ENCODE assay signal across 11 cellular contexts in genomic region chr5:134131578-134132350, GRCh38. TPM values are rescaled to one million over a fixed set of nuclear protein-coding genes. Genes with fewer than 3 reads are reported as not detected.
DNase-seq lines count a peak whose midpoint lies in the region; ATAC-seq and TF ChIP-seq lines count a peak whose summit lies in the region.
"Had no signal": no experiment of that assay in that cellular context is flagged by ENCODE, and none has a peak within 500 bp of the region (broad histone marks: within the 10 kb centered on the region; RNA-seq: fewer than 3 reads in every experiment).

No MANE protein-coding gene starts in this region.

- DNase-seq in BE2C (peak; percentile 2), naive B cell (no peak), GM20000 (ENCODE audit: low spot score) (no peak), HuH-7.5 (ENCODE audit: low spot score) (no peak), HFFc6 (no peak)
- DNase-seq in CD4-positive, alpha-beta memory T cell = peak in 1 of 5 donors; percentile 44
- no peak for DNase-seq in activated T-helper 1 cell treated with anti-CD3 and anti-CD28 coated beads, Interleukin-12 subunit alpha, Interleukin-12 subunit beta, Interleukin-2, Interleukin-4 antibody, amounts not matched to agents 30 ng/mL and 10 ng/mL and 1 ng/mL, durations not matched to agents 14 hours and 24 hours and 36 hours (ENCODE audit: low spot score)
- DNase-seq: caudate nucleus, MM.1S, SHP77 had no signal

- H3K36me3 ChIP-seq in BE2C = peaks cover 28% of the 10 kb centered on the region
- H3K36me3 ChIP-seq in CD4-positive, alpha-beta memory T cell (ENCODE audit: insufficient read depth, low read length) = peaks cover 85% of the 10 kb centered on the region

- no peaks in the 10 kb centered on the region for H3K27me3 Mint-ChIP-seq in CD4-positive, alpha-beta memory T cell
- peaks cover 15% of the 10 kb centered on the region for H3K27me3 Mint-ChIP-seq in activated T-helper 1 cell treated with anti-CD3 and anti-CD28 coated beads, Interleukin-12 subunit alpha, Interleukin-12 subunit beta, Interleukin-2, Interleukin-4 antibody, amounts not matched to agents 30 ng/mL and 10 ng/mL and 1 ng/mL, durations not matched to agents 14 hours and 24 hours and 36 hours (ENCODE audit: insufficient read depth)
- H3K27me3 Mint-ChIP-seq in naive B cell = no peaks in the 10 kb centered on the region
- peaks cover 2% of the 10 kb centered on the region; the same call in 1 of the 2 replicates for H3K27me3 Mint-ChIP-seq in HFFc6 (ENCODE audit: insufficient read depth)

- H3K27ac Mint-ChIP-seq in CD4-positive, alpha-beta memory T cell = peak overlapping the region; percentile 95 to 99 (median 98)
- H3K27ac Mint-ChIP-seq in activated T-helper 1 cell treated with anti-CD3 and anti-CD28 coated beads, Interleukin-12 subunit alpha, Interleukin-12 subunit beta, Interleukin-2, Interleukin-4 antibody, amounts not matched to agents 30 ng/mL and 10 ng/mL and 1 ng/mL, durations not matched to agents 14 hours and 24 hours and 36 hours = peak overlapping the region; percentile 86
- H3K27ac Mint-ChIP-seq in naive B cell (peak overlapping the region; percentile 42 to 98 (median 96)), HFFc6 (no peak overlapping the region)

- peaks cover 5% of the 10 kb centered on the region; the same call in 1 of the 2 replicates for H3K4me1 ChIP-seq in BE2C
- peaks cover 100% of the 10 kb centered on the region for H3K4me1 ChIP-seq in CD4-positive, alpha-beta memory T cell (ENCODE audit: insufficient read depth, low read length)

- no peaks in the 10 kb centered on the region for H3K9me3 Mint-ChIP-seq in CD4-positive, alpha-beta memory T cell
- no peaks in the 10 kb centered on the region for H3K9me3 Mint-ChIP-seq in activated T-helper 1 cell treated with anti-CD3 and anti-CD28 coated beads, Interleukin-12 subunit alpha, Interleukin-12 subunit beta, Interleukin-2, Interleukin-4 antibody, amounts not matched to agents 30 ng/mL and 10 ng/mL and 1 ng/mL, durations not matched to agents 14 hours and 24 hours and 36 hours
- H3K9me3 Mint-ChIP-seq in naive B cell (no peaks in the 10 kb centered on the region), HFFc6 (no peaks in the 10 kb centered on the region)

- no peak for TF ChIP-seq CTCF in BE2C (IDR thresholded peaks at IDR 0.05; ENCODE audit: low read depth, low read length)
- TF ChIP-seq CTCF in GM20000 (IDR thresholded peaks at IDR 0.05; ENCODE audit: extremely low read depth, missing control alignments) = no peak
- no peak for TF ChIP-seq CTCF in HFFc6 (IDR thresholded peaks at IDR 0.05)

- no peaks in the 10 kb centered on the region for H3K27me3 ChIP-seq in BE2C
- H3K27me3 ChIP-seq in CD4-positive, alpha-beta memory T cell (ENCODE audit: insufficient read depth, low read length) = no peaks in the 10 kb centered on the region

- H3K36me3 Mint-ChIP-seq in CD4-positive, alpha-beta memory T cell = peaks cover 69 to 83% of the 10 kb centered on the region in 2 donors
- peaks cover 39% of the 10 kb centered on the region for H3K36me3 Mint-ChIP-seq in activated T-helper 1 cell treated with anti-CD3 and anti-CD28 coated beads, Interleukin-12 subunit alpha, Interleukin-12 subunit beta, Interleukin-2, Interleukin-4 antibody, amounts not matched to agents 30 ng/mL and 10 ng/mL and 1 ng/mL, durations not matched to agents 14 hours and 24 hours and 36 hours (ENCODE audit: low read depth)
- H3K36me3 Mint-ChIP-seq in naive B cell (peaks cover 3 to 13% of the 10 kb centered on the region in 2 donors), HFFc6 (ENCODE audit: low read depth) (peaks cover 10% of the 10 kb centered on the region)

- H3K9me3 ChIP-seq in BE2C = no peaks in the 10 kb centered on the region
- no peaks in the 10 kb centered on the region for H3K9me3 ChIP-seq in CD4-positive, alpha-beta memory T cell (ENCODE audit: control insufficient read depth in 1 of 2, low read length in 2 of 2)

- H3K27ac ChIP-seq in CD4-positive, alpha-beta memory T cell (ENCODE audit: low read depth, low read length) = peak overlapping the region; percentile 97

- POLR2A ChIA-PET in CD4-positive, alpha-beta memory T cell (lab: Charles Lee; ENCODE audit: partially characterized antibody) = interaction anchor here (0.6 to 23.7 kb wide), 6 partner anchors 34 to 127 kb away, joined by 3 to 313 read pairs (median 4); partner anchors contain the start of gene VDAC1

- intact Hi-C loops in CD4-positive, alpha-beta memory T cell (cut with micrococcal nuclease) = loop anchor here (1.0 kb wide), 4 partner anchors 9 to 16 kb away; no protein-coding TSS in a partner anchor
- intact Hi-C loops in activated T-helper 1 cell treated with anti-CD3 and anti-CD28 coated beads, Interleukin-12 subunit alpha, Interleukin-12 subunit beta, Interleukin-2, Interleukin-4 antibody, amounts not matched to agents 30 ng/mL and 10 ng/mL and 1 ng/mL, durations not matched to agents 14 hours and 24 hours and 36 hours (cut with micrococcal nuclease) = loop anchor here (1.0 to 2.0 kb wide), 6 partner anchors 9 to 63 kb away; no protein-coding TSS in a partner anchor

- CTCF ChIA-PET in CD4-positive, alpha-beta memory T cell (lab: Charles Lee; ENCODE audit: partially characterized antibody) = interaction anchor here (0.6 to 25.4 kb wide), 4 partner anchors 58 to 94 kb away, joined by 3 to 603 read pairs (median 59); no protein-coding TSS in a partner anchor

- peaks cover 65 to 100% (median 86%) of the 10 kb centered on the region in 4 donors for H3K4me1 Mint-ChIP-seq in CD4-positive, alpha-beta memory T cell
- peaks cover 88% of the 10 kb centered on the region for H3K4me1 Mint-ChIP-seq in activated T-helper 1 cell treated with anti-CD3 and anti-CD28 coated beads, Interleukin-12 subunit alpha, Interleukin-12 subunit beta, Interleukin-2, Interleukin-4 antibody, amounts not matched to agents 30 ng/mL and 10 ng/mL and 1 ng/mL, durations not matched to agents 14 hours and 24 hours and 36 hours (ENCODE audit: low read depth)
- peaks cover 32 to 41% (median 33%) of the 10 kb centered on the region in 3 donors for H3K4me1 Mint-ChIP-seq in naive B cell
- 0 out of 2 replicates have a peak, but pooled peaks cover 5% of the 10 kb centered on the region for H3K4me1 Mint-ChIP-seq in HFFc6 (ENCODE audit: low read depth)

- ATAC-seq in naive B cell (ENCODE audit: low read depth in 2 of 2) (no peak), GM21360 (IDR thresholded peaks at IDR 0.05; ENCODE audit: unreplicated experiment) (no peak)

- no peak overlapping the region for H3K4me3 ChIP-seq in BE2C (ENCODE audit: low read depth, low read length)
- H3K4me3 ChIP-seq in CD4-positive, alpha-beta memory T cell (ENCODE audit: low read length in 2 of 2) = peak overlapping the region; percentile 54 to 68

- H3K4me3 Mint-ChIP-seq in CD4-positive, alpha-beta memory T cell = peak overlapping the region; percentile 86 to 99 (median 96)
- H3K4me3 Mint-ChIP-seq in activated T-helper 1 cell treated with anti-CD3 and anti-CD28 coated beads, Interleukin-12 subunit alpha, Interleukin-12 subunit beta, Interleukin-2, Interleukin-4 antibody, amounts not matched to agents 30 ng/mL and 10 ng/mL and 1 ng/mL, durations not matched to agents 14 hours and 24 hours and 36 hours = peak overlapping the region; percentile 64
- H3K4me3 Mint-ChIP-seq in naive B cell (peak overlapping the region in 4 of 8 donors; percentile 32 to 71 (median 54)), HFFc6 (no peak overlapping the region)

RNA-seq across cellular contexts. Expression of gene TCF7, which starts 17.3 kb away (rescaled TPM):
- polyA plus RNA-seq in BE2C (2012; ENCODE audit: insufficient read depth, insufficient read length, low read depth) = 3.1 TPM
- total RNA-seq in CD4-positive, alpha-beta memory T cell = 100 to 1,000 TPM; 770 to 841 TPM
- 100 to 1,000 TPM; 102 to 474 TPM for polyA plus RNA-seq in CD4-positive, alpha-beta memory T cell
- total RNA-seq in activated T-helper 1 cell treated with anti-CD3 and anti-CD28 coated beads, Interleukin-12 subunit alpha, Interleukin-12 subunit beta, Interleukin-2, Interleukin-4 antibody, amounts not matched to agents 30 ng/mL and 10 ng/mL and 1 ng/mL, durations not matched to agents 14 hours and 24 hours and 36 hours = 76.3 and 77.2 TPM in 2 replicates
- polyA plus RNA-seq in naive B cell (ENCODE audit: low read depth in 6 of 6) = 1 to 10 TPM in 5 of 6 donors, under 1 TPM in 1; 0.34 to 3.7 (median 2.4) TPM
- total RNA-seq in HFFc6 (2021; fragmentation: NEBNext Ultra II Directional; extraction: Animal tissue kit (Norgen Biotek cat#: 25700)) = 1 to 10 TPM in 5 of 6 experiments, under 1 TPM in 1; 0.99 to 3.9 (median 3.2) TPM

RNA-seq across cellular contexts. Expression of gene SKP1, which starts 45.0 kb away (rescaled TPM):
- polyA plus RNA-seq in BE2C (2012; ENCODE audit: insufficient read depth, insufficient read length, low read depth) = 482 TPM
- 100 to 1,000 TPM; 234 to 246 TPM for total RNA-seq in CD4-positive, alpha-beta memory T cell
- 1,000 to 10,000 TPM; 1,076 to 1,639 TPM for polyA plus RNA-seq in CD4-positive, alpha-beta memory T cell
- total RNA-seq in activated T-helper 1 cell treated with anti-CD3 and anti-CD28 coated beads, Interleukin-12 subunit alpha, Interleukin-12 subunit beta, Interleukin-2, Interleukin-4 antibody, amounts not matched to agents 30 ng/mL and 10 ng/mL and 1 ng/mL, durations not matched to agents 14 hours and 24 hours and 36 hours = 259 and 265 TPM in 2 replicates
- 1,000 to 10,000 TPM; 1,058 to 1,567 (median 1,113) TPM for polyA plus RNA-seq in naive B cell (ENCODE audit: low read depth in 6 of 6)
- total RNA-seq in HFFc6 (2021; fragmentation: NEBNext Ultra II Directional; extraction: Animal tissue kit (Norgen Biotek cat#: 25700)) = 100 to 1,000 TPM; 419 to 474 (median 442) TPM

Comparison
In these comparisons a context has a peak if more than half of its experiments do, and no peak if none do; other contexts are left out.
1. RNA of gene TCF7, which starts 17.3 kb away (total RNA-seq): 770 to 841 TPM in CD4-positive, alpha-beta memory T cell and 76.3 to 77.2 TPM in activated T-helper 1 cell treated with anti-CD3 and anti-CD28 coated beads, Interleukin-12 subunit alpha, Interleukin-12 subunit beta, Interleukin-2, Interleukin-4 antibody, amounts not matched to agents 30 ng/mL and 10 ng/mL and 1 ng/mL, durations not matched to agents 14 hours and 24 hours and 36 hours; 0.99 to 3.9 TPM in HFFc6; every median in the first group is over 10 times any median in the second.